ENCODE assay signal across 7 cellular contexts in the genomic region with DNA sequence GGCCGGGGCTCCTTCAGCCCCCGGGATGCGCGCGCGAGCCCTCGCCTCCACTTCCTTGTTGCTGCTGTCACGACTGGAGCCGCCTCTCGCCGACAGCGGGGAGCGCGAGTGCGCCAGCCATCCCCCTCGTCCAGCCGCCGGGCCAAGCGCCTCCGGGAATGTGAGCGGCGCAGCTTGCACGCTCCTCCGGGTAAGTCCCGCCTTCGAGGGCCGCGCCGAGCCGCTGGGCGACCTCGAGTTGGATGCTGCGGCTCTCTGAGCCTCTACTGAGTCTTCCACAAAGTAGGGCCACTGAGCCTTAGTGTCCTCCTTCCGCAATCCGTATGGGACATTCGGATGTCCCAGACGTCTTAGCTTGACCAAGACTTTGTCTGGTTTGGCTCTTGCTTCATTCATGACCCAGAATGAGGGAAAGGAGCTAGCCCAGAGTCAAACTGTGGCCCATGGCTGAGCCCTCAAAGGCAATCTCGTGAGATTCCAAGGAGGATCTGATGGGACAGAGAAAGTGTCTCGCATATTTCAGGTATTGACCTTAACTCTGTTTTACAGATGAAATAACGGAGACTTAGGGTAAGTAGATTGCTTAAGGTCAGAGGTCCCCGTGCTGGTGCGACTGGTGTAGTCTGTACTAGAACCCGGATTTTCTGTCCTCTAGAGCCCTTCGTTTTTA. TPM values are rescaled to one million over a fixed set of nuclear protein-coding genes. Genes with fewer than 3 reads are reported as not detected.
DNase-seq lines count a peak whose midpoint lies in the region; ATAC-seq, FAIRE-seq and TF ChIP-seq lines count a peak whose summit lies in the region.

No MANE protein-coding gene starts in this region.

- TF ChIP-seq EP300 in HepG2 (IDR thresholded peaks at IDR 0.05; ENCODE audit: low read depth in 2 of 2, low read length in 2 of 2) (no peak), HepG2 (CRISPR knock-in tag; IDR thresholded peaks at IDR 0.05; ENCODE audit: borderline replicate concordance) (no peak)

- TF ChIP-seq POLR2A in HepG2 (IDR thresholded peaks at IDR 0.05; ENCODE audit: insufficient read depth in 1 of 2, low read depth in 2 of 2, low read length in 2 of 2), result no peak

- H3K9me3 ChIP-seq in WERI-Rb-1 (ENCODE audit: severe bottlenecking) (no peaks in the 10 kb centered on the region), HepG2 (ENCODE audit: low read length) (no peaks in the 10 kb centered on the region)

- peak overlapping the region; percentile 85 for H3K4me3 Mint-ChIP-seq in chondrocyte (ENCODE audit: unreplicated experiment)

- no peak; the same call in 1 of the 2 replicates for TF ChIP-seq RAD21 in HepG2 (CRISPR knock-in tag; IDR thresholded peaks at IDR 0.05)

- DNase-seq in WERI-Rb-1 (peak; percentile 16), chondrocyte (ENCODE audit: low spot score) (peak; percentile 90), HepG2 (ENCODE audit: low spot score) (no peak), COR-L47 (lab: John Stamatoyannopoulos, UW) (no peak)
- DNase-seq in stimulated activated CD4-positive, alpha-beta T cell treated with anti-CD3 and anti-CD28 coated beads, Interleukin-4, amount 100 ng/mL, for 48 hours (ENCODE audit: low read depth in 2 of 2), result peak; percentile 15 to 27

- TF ChIP-seq CTCF in WERI-Rb-1 (IDR thresholded peaks at IDR 0.05; ENCODE audit: low read depth, low read length) (no peak), chondrocyte (IDR thresholded peaks at IDR 0.05) (no peak), HepG2 (CRISPR knock-in tag; IDR thresholded peaks at IDR 0.05) (no peak)

- WGBS in HepG2 (ENCODE audit: low lambda C conversion rate), result 0% methylated on average over 9 of the region's 44 CpGs

- no peak overlapping the region for H2AFZ ChIP-seq in HepG2 (ENCODE audit: low read length)

- ATAC-seq in GM18907 (IDR thresholded peaks at IDR 0.05; ENCODE audit: unreplicated experiment) (peak; percentile 31), HG03457 (IDR thresholded peaks at IDR 0.05; ENCODE audit: unreplicated experiment) (peak; percentile 6), HepG2 (peak; percentile 36)

- H3K79me2 ChIP-seq in HepG2 (ENCODE audit: insufficient read depth, low read length), result peaks cover 53% of the 10 kb centered on the region

- in situ Hi-C loops in HepG2 (cut with HindIII; ENCODE audit: extremely low pct_ligation_motif_present, low pct_unique_long_range_greater_than_20kb), result no loop called here

- H3K36me3 ChIP-seq in WERI-Rb-1 (peaks cover 30% of the 10 kb centered on the region), HepG2 (replicated peaks in 1 of 2; ENCODE audit: control insufficient read depth in 1 of 2, insufficient read depth in 2 of 2, low read length in 2 of 2) (peaks cover 2 to 9% of the 10 kb centered on the region in 2 experiments; a peak in 3 of 5 replicates)

- POLR2A ChIA-PET in HepG2 (lab: Yijun Ruan, JAX), result interaction anchor here (0.7 to 2.5 kb wide), 7 partner anchors 8 to 451 kb away, joined by 3 to 35 read pairs (median 4); partner anchors contain the start of gene SLC26A2

- H3K27me3 Mint-ChIP-seq in chondrocyte (ENCODE audit: low read depth), result no peaks in the 10 kb centered on the region

- H3K27ac ChIP-seq in WERI-Rb-1 (peak overlapping the region; percentile 90), HepG2 (ENCODE audit: extremely low read length, insufficient read depth, low read length) (peak overlapping the region; percentile 87)

- no TSS peak for BruUV-seq in HepG2 (replicated peaks; lab: Mats Ljungman, UMichigan)

- H3K27me3 ChIP-seq in WERI-Rb-1 (ENCODE audit: insufficient read depth, low read depth, severe bottlenecking), result no peaks in the 10 kb centered on the region
- no peaks in the 10 kb centered on the region; a peak in 1 of 5 replicates for H3K27me3 ChIP-seq in HepG2 (ENCODE audit: control insufficient read depth in 1 of 2, insufficient read depth in 2 of 2, low read length in 2 of 2)

- peaks cover 5% of the 10 kb centered on the region; the same call in 1 of the 2 replicates for H4K20me1 ChIP-seq in HepG2 (ENCODE audit: insufficient read depth, low read length)

- H3K9me3 Mint-ChIP-seq in chondrocyte (ENCODE audit: low read depth), result no peaks in the 10 kb centered on the region

- CTCF ChIA-PET in HepG2 (lab: Yijun Ruan, JAX; ENCODE audit: low intra/inter-chr PET ratio, low total read pairs), result no interaction called here

- H3K4me3 ChIP-seq in WERI-Rb-1 (ENCODE audit: low read depth, low read length) (peak overlapping the region; percentile 52), HepG2 (replicated peaks in 1 of 3; ENCODE audit: insufficient read depth in 1 of 3, low read depth in 2 of 3, low read length in 3 of 3) (peak overlapping the region; percentile 86 to 91 (median 89))

- peaks cover 32% of the 10 kb centered on the region for H3K4me1 ChIP-seq in HepG2 (ENCODE audit: insufficient read depth, low read length)

- peak overlapping the region; percentile 97 for H3K4me2 ChIP-seq in HepG2 (ENCODE audit: low read depth, low read length)

- intact Hi-C loops in HepG2 (cut with micrococcal nuclease; ENCODE audit: unreplicated experiment), result loop anchor here (1.0 to 2.0 kb wide), 2 partner anchors 25 to 44 kb away; no protein-coding TSS in a partner anchor

- H3K36me3 Mint-ChIP-seq in chondrocyte (ENCODE audit: low read depth), result peaks cover 5% of the 10 kb centered on the region

- H3K4me1 Mint-ChIP-seq in chondrocyte (ENCODE audit: low read depth), result peaks cover 43% of the 10 kb centered on the region

- peak overlapping the region; percentile 98 for H3K9ac ChIP-seq in HepG2 (ENCODE audit: insufficient read depth, low read depth, low read length)

- FAIRE-seq in HepG2 (lab: Jason Lieb, UNC), result no peak

- peak overlapping the region; percentile 85 for H3K27ac Mint-ChIP-seq in chondrocyte (ENCODE audit: unreplicated experiment)

RNA-seq across cellular contexts. Expression of gene HMGXB3, which starts 0.6 kb away (rescaled TPM):
- total RNA-seq in chondrocyte (40.7 to 57.9 TPM (median 44.2 TPM) in 3 replicates), HepG2 (2016; rRNA removed; fragmentation: Illumina TruSeq; extraction: Trizol) (20.0 and 23.8 TPM in 2 replicates)
- total RNA-seq in HepG2 (2016; cell fraction: cytosol; rRNA removed; fragmentation: Illumina TruSeq; extraction: Trizol; ENCODE audit: low read depth), result 2.1 and 2.4 TPM in 2 replicates
- total RNA-seq in HepG2 (2016; cell fraction: insoluble cytoplasmic fraction; rRNA removed; fragmentation: Illumina TruSeq; extraction: Trizol), result 19.2 and 20.9 TPM in 2 replicates
- 7.7 and 9.2 TPM in 2 replicates for total RNA-seq in HepG2 (2016; cell fraction: membrane; rRNA removed; fragmentation: Illumina TruSeq; extraction: Trizol)
- 34.9 and 36.0 TPM in 2 replicates for total RNA-seq in HepG2 (2016; cell fraction: nucleus; rRNA removed; fragmentation: Illumina TruSeq; extraction: Trizol)
- 18.8 and 23.4 TPM in 2 replicates for polyA plus RNA-seq in HepG2 (2011; rRNA removed)
- 13.2 and 13.8 TPM in 2 replicates for polyA plus RNA-seq in HepG2 (2011; cell fraction: cytosol; rRNA removed)
- 41.0 and 44.0 TPM in 2 replicates for polyA plus RNA-seq in HepG2 (2011; cell fraction: nucleus; rRNA removed)
- polyA plus RNA-seq in HepG2 (2012), result 13.8 and 14.7 TPM in 2 replicates
- 0.90 and 0.95 TPM in 2 replicates for polyA plus RNA-seq in HepG2 (2016; cell fraction: cytosol; fragmentation: Illumina TruSeq; extraction: Trizol; ENCODE audit: low read depth)
- 12.6 and 14.4 TPM in 2 replicates for polyA plus RNA-seq in HepG2 (2016; cell fraction: insoluble cytoplasmic fraction; fragmentation: Illumina TruSeq; extraction: Trizol; ENCODE audit: low read depth)
- 2.4 and 2.5 TPM in 2 replicates for polyA plus RNA-seq in HepG2 (2016; cell fraction: membrane; fragmentation: Illumina TruSeq; extraction: Trizol; ENCODE audit: low read depth)
- polyA plus RNA-seq in HepG2 (2016; cell fraction: nucleus; fragmentation: Illumina TruSeq; extraction: Trizol; ENCODE audit: insufficient read depth, low read depth), result 61.7 and 65.5 TPM in 2 replicates
- 60.1 and 67.3 TPM in 2 replicates for polyA minus RNA-seq in HepG2 (2011; rRNA and poly(A)+ RNA removed; ENCODE audit: low replicate concordance)
- 18.8 and 19.3 TPM in 2 replicates for polyA minus RNA-seq in HepG2 (2011; cell fraction: cytosol; rRNA and poly(A)+ RNA removed)
- 47.7 and 47.8 TPM in 2 replicates for polyA minus RNA-seq in HepG2 (2011; cell fraction: nucleus; rRNA and poly(A)+ RNA removed)

RNA-seq across cellular contexts. Expression of gene TIGD6, which starts 0.7 kb away (rescaled TPM):
- total RNA-seq in chondrocyte (5.3 to 7.4 TPM (median 5.7 TPM) in 3 replicates), HepG2 (2016; rRNA removed; fragmentation: Illumina TruSeq; extraction: Trizol) (2.1 TPM in 2 replicates)
- total RNA-seq in HepG2 (2016; cell fraction: cytosol; rRNA removed; fragmentation: Illumina TruSeq; extraction: Trizol; ENCODE audit: low read depth), result 0.09 and 0.61 TPM in 2 replicates
- total RNA-seq in HepG2 (2016; cell fraction: insoluble cytoplasmic fraction; rRNA removed; fragmentation: Illumina TruSeq; extraction: Trizol), result 1.7 and 1.9 TPM in 2 replicates
- total RNA-seq in HepG2 (2016; cell fraction: membrane; rRNA removed; fragmentation: Illumina TruSeq; extraction: Trizol), result 1.3 and 1.5 TPM in 2 replicates
- total RNA-seq in HepG2 (2016; cell fraction: nucleus; rRNA removed; fragmentation: Illumina TruSeq; extraction: Trizol), result 1.7 and 1.9 TPM in 2 replicates
- polyA plus RNA-seq in HepG2 (2011; rRNA removed), result 1.9 and 2.9 TPM in 2 replicates
- 1.5 and 2.1 TPM in 2 replicates for polyA plus RNA-seq in HepG2 (2011; cell fraction: cytosol; rRNA removed)
- 2.0 and 3.2 TPM in 2 replicates for polyA plus RNA-seq in HepG2 (2011; cell fraction: nucleus; rRNA removed)
- polyA plus RNA-seq in HepG2 (2012), result 1.1 and 2.0 TPM in 2 replicates
- 0.50 and 1.1 TPM in 2 replicates for polyA plus RNA-seq in HepG2 (2016; cell fraction: cytosol; fragmentation: Illumina TruSeq; extraction: Trizol; ENCODE audit: low read depth)
- polyA plus RNA-seq in HepG2 (2016; cell fraction: insoluble cytoplasmic fraction; fragmentation: Illumina TruSeq; extraction: Trizol; ENCODE audit: low read depth), result 1.8 and 2.1 TPM in 2 replicates
- 1.1 and 1.7 TPM in 2 replicates for polyA plus RNA-seq in HepG2 (2016; cell fraction: membrane; fragmentation: Illumina TruSeq; extraction: Trizol; ENCODE audit: low read depth)
- 1.8 and 2.0 TPM in 2 replicates for polyA plus RNA-seq in HepG2 (2016; cell fraction: nucleus; fragmentation: Illumina TruSeq; extraction: Trizol; ENCODE audit: insufficient read depth, low read depth)
- polyA minus RNA-seq in HepG2 (2011; rRNA and poly(A)+ RNA removed; ENCODE audit: low replicate concordance), result 5.4 and 13.9 TPM in 2 replicates
- 0.97 and 1.8 TPM in 2 replicates for polyA minus RNA-seq in HepG2 (2011; cell fraction: cytosol; rRNA and poly(A)+ RNA removed)
- polyA minus RNA-seq in HepG2 (2011; cell fraction: nucleus; rRNA and poly(A)+ RNA removed), result 8.4 and 13.9 TPM in 2 replicates

RNA-seq across cellular contexts. Expression of gene SLC26A2, which starts 40.6 kb away (rescaled TPM):
- 46.8 to 63.2 TPM (median 48.1 TPM) in 3 replicates for total RNA-seq in chondrocyte
- 6.3 and 7.9 TPM in 2 replicates for total RNA-seq in HepG2 (2016; rRNA removed; fragmentation: Illumina TruSeq; extraction: Trizol)
- 0.44 and 0.81 TPM in 2 replicates for total RNA-seq in HepG2 (2016; cell fraction: cytosol; rRNA removed; fragmentation: Illumina TruSeq; extraction: Trizol; ENCODE audit: low read depth)
- 6.9 and 8.1 TPM in 2 replicates for total RNA-seq in HepG2 (2016; cell fraction: insoluble cytoplasmic fraction; rRNA removed; fragmentation: Illumina TruSeq; extraction: Trizol)
- total RNA-seq in HepG2 (2016; cell fraction: membrane; rRNA removed; fragmentation: Illumina TruSeq; extraction: Trizol), result 1.8 and 2.6 TPM in 2 replicates
- total RNA-seq in HepG2 (2016; cell fraction: nucleus; rRNA removed; fragmentation: Illumina TruSeq; extraction: Trizol), result 7.9 and 8.8 TPM in 2 replicates
- polyA plus RNA-seq in HepG2 (2011; rRNA removed), result 1.9 and 2.2 TPM in 2 replicates
- polyA plus RNA-seq in HepG2 (2011; cell fraction: cytosol; rRNA removed), result 1.0 and 2.0 TPM in 2 replicates
- 0.74 and 1.4 TPM in 2 replicates for polyA plus RNA-seq in HepG2 (2011; cell fraction: nucleus; rRNA removed)
- polyA plus RNA-seq in HepG2 (2012), result 1.9 and 2.5 TPM in 2 replicates
- polyA plus RNA-seq in HepG2 (2016; cell fraction: cytosol; fragmentation: Illumina TruSeq; extraction: Trizol; ENCODE audit: low read depth), result 0.12 and 0.19 TPM in 2 replicates
- 2.6 and 2.7 TPM in 2 replicates for polyA plus RNA-seq in HepG2 (2016; cell fraction: insoluble cytoplasmic fraction; fragmentation: Illumina TruSeq; extraction: Trizol; ENCODE audit: low read depth)
- polyA plus RNA-seq in HepG2 (2016; cell fraction: membrane; fragmentation: Illumina TruSeq; extraction: Trizol; ENCODE audit: low read depth), result 0.38 and 0.41 TPM in 2 replicates
- 5.0 and 5.5 TPM in 2 replicates for polyA plus RNA-seq in HepG2 (2016; cell fraction: nucleus; fragmentation: Illumina TruSeq; extraction: Trizol; ENCODE audit: insufficient read depth, low read depth)
- polyA minus RNA-seq in HepG2 (2011; rRNA and poly(A)+ RNA removed; ENCODE audit: low replicate concordance), result 14.1 and 15.8 TPM in 2 replicates
- 5.9 and 6.4 TPM in 2 replicates for polyA minus RNA-seq in HepG2 (2011; cell fraction: cytosol; rRNA and poly(A)+ RNA removed)
- 4.9 and 5.8 TPM in 2 replicates for polyA minus RNA-seq in HepG2 (2011; cell fraction: nucleus; rRNA and poly(A)+ RNA removed)

RNA-seq across cellular contexts. Expression of gene PDE6A, which starts 56.5 kb away (rescaled TPM):
- total RNA-seq in chondrocyte (0.07 to 0.12 TPM (median 0.08 TPM) in 3 replicates), HepG2 (2016; rRNA removed; fragmentation: Illumina TruSeq; extraction: Trizol) (not detected in 2 replicates)
- not detected in 2 replicates for total RNA-seq in HepG2 (2016; cell fraction: cytosol; rRNA removed; fragmentation: Illumina TruSeq; extraction: Trizol; ENCODE audit: low read depth)
- total RNA-seq in HepG2 (2016; cell fraction: insoluble cytoplasmic fraction; rRNA removed; fragmentation: Illumina TruSeq; extraction: Trizol), result not detected in 2 replicates
- total RNA-seq in HepG2 (2016; cell fraction: membrane; rRNA removed; fragmentation: Illumina TruSeq; extraction: Trizol), result not detected in 2 replicates
- not detected in 2 replicates for total RNA-seq in HepG2 (2016; cell fraction: nucleus; rRNA removed; fragmentation: Illumina TruSeq; extraction: Trizol)
- polyA plus RNA-seq in HepG2 (2011; rRNA removed), result 0.01 TPM in 2 replicates
- not detected in 2 replicates for polyA plus RNA-seq in HepG2 (2011; cell fraction: cytosol; rRNA removed)
- polyA plus RNA-seq in HepG2 (2011; cell fraction: nucleus; rRNA removed), result not detected in 2 replicates
- polyA plus RNA-seq in HepG2 (2012), result not detected in 2 replicates
- not detected in 2 replicates for polyA plus RNA-seq in HepG2 (2016; cell fraction: cytosol; fragmentation: Illumina TruSeq; extraction: Trizol; ENCODE audit: low read depth)
- not detected in 2 replicates for polyA plus RNA-seq in HepG2 (2016; cell fraction: insoluble cytoplasmic fraction; fragmentation: Illumina TruSeq; extraction: Trizol; ENCODE audit: low read depth)
- not detected in 2 replicates for polyA plus RNA-seq in HepG2 (2016; cell fraction: membrane; fragmentation: Illumina TruSeq; extraction: Trizol; ENCODE audit: low read depth)
- polyA plus RNA-seq in HepG2 (2016; cell fraction: nucleus; fragmentation: Illumina TruSeq; extraction: Trizol; ENCODE audit: insufficient read depth, low read depth), result not detected in 2 replicates
- polyA minus RNA-seq in HepG2 (2011; rRNA and poly(A)+ RNA removed; ENCODE audit: low replicate concordance), result 0.10 TPM in 1 of 2 replicates, not detected in the other
- polyA minus RNA-seq in HepG2 (2011; cell fraction: cytosol; rRNA and poly(A)+ RNA removed), result not detected in 2 replicates
- not detected in 2 replicates for polyA minus RNA-seq in HepG2 (2011; cell fraction: nucleus; rRNA and poly(A)+ RNA removed)

Comparison
In these comparisons a context has a peak if more than half of its experiments do, and no peak if none do; other contexts are left out.
1. DNase-seq: peak in WERI-Rb-1 (single experiment), chondrocyte (single experiment) and stimulated activated CD4-positive, alpha-beta T cell treated with anti-CD3 and anti-CD28 coated beads, Interleukin-4, amount 100 ng/mL, for 48 hours (2 of 2); none in HepG2 (single experiment) and COR-L47 (single experiment).
2. Peak in every context shown above with its lines, with median percentiles within 50 percentile points of each other: ATAC-seq.